ENCODE assay signal across 14 cellular contexts in the genomic region with DNA sequence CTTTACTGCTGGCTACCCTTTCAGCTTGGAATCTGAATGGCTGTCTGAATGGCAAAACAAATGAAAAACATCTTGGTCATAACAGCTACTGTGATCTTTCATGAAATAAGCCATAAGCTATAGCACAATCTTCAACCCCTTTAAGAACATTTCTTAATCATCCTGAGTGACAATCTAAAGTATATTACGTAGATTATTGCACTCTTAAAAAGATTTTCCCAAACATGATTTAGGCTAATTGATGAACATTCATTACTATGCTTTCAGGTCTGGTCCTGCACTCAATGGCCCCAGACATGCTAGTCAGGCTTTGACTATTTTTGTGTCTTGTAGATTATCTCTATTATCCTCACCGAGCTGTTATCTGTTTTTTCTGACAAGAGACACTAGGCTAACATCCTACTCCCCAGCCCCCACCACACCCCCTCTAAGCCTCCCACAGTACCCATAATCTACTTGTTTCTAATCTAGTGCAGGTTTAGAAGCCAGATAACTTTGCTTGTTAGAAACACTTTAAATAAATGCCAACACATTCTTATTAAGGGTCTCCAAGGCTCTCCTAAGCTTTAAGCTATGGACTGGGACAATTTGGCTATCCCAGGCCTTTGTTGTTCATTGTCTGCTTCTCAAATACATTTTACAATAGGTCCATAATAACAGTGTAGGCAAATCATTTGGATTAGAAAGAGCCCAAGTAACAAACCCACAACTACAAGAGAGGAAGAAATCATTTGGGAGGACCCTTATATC. TPM values are rescaled to one million over a fixed set of nuclear protein-coding genes. Genes with fewer than 3 reads are reported as not detected.
A peak's percentile ranks its signal among the peaks of the same experiment; 100 is the strongest.
DNase-seq lines count a peak whose midpoint lies in the region; ATAC-seq and TF ChIP-seq lines count a peak whose summit lies in the region.
"Had no signal": no experiment of that assay in that cellular context is flagged by ENCODE, and none has a peak within 500 bp of the region (broad histone marks: within the 10 kb centered on the region; RNA-seq: fewer than 3 reads in every experiment).

No MANE protein-coding gene starts in this region.

- no peaks in the 10 kb centered on the region for H3K36me3 Mint-ChIP-seq in T-helper 17 cell (ENCODE audit: low read depth)
- no peaks in the 10 kb centered on the region for H3K36me3 Mint-ChIP-seq in glutamatergic neuron (ENCODE audit: unreplicated experiment)

- H3K27me3 Mint-ChIP-seq in T-helper 17 cell, result no peaks in the 10 kb centered on the region
- no peaks in the 10 kb centered on the region for H3K27me3 Mint-ChIP-seq in glutamatergic neuron (ENCODE audit: unreplicated experiment)

- H3K4me1 ChIP-seq in right atrium auricular region, result peaks cover 0 to 55% of the 10 kb centered on the region in 2 donors

- H3K36me3 ChIP-seq in right atrium auricular region (no peaks in the 10 kb centered on the region), H7 (replicated peaks; ENCODE audit: control insufficient read depth, insufficient read depth, low read length) (no peaks in the 10 kb centered on the region)
- H3K36me3 ChIP-seq: upper lobe of left lung had no signal

- TF ChIP-seq CTCF in right atrium auricular region (IDR thresholded peaks at IDR 0.05), result no peak
- no peak for TF ChIP-seq CTCF in glutamatergic neuron (IDR thresholded peaks at IDR 0.05; ENCODE audit: partially characterized antibody, unreplicated experiment)

- no peak overlapping the region for H3K4me3 ChIP-seq in right atrium auricular region
- H3K4me3 ChIP-seq in H7 (ENCODE audit: insufficient read depth, low read depth, low read length), result no peak overlapping the region
- H3K4me3 ChIP-seq: upper lobe of left lung had no signal

- H3K4me1 Mint-ChIP-seq in T-helper 17 cell (peaks cover 51% of the 10 kb centered on the region), glutamatergic neuron (ENCODE audit: low read depth, unreplicated experiment) (peaks cover 32% of the 10 kb centered on the region)

- DNase-seq in right atrium auricular region (ENCODE audit: low spot score) (no peak), left ventricle myocardium superior (no peak), T-helper 17 cell (no peak), glutamatergic neuron (no peak), NCI-H1694 (lab: John Stamatoyannopoulos, UW) (no peak), H7 (no peak), H4 (ENCODE audit: low spot score) (no peak)
- DNase-seq: amniotic stem cell; cortex of kidney; mesenchymal stem cell; NCI-H526; stimulated activated CD4-positive, alpha-beta T cell treated with anti-CD3 and anti-CD28 coated beads, Interleukin-15, amount 100 ng/mL, for 24 hours; upper lobe of left lung had no signal

- H3K27me3 ChIP-seq in right atrium auricular region, result no peaks in the 10 kb centered on the region
- H3K27me3 ChIP-seq in H7 (ENCODE audit: control insufficient read depth, insufficient read depth, low read length), result no peaks in the 10 kb centered on the region
- H3K27me3 ChIP-seq: upper lobe of left lung had no signal

- H3K9me3 ChIP-seq in right atrium auricular region (no peaks in the 10 kb centered on the region), T-helper 17 cell (ENCODE audit: control insufficient read depth, low read length, poor library complexity, severe bottlenecking) (no peaks in the 10 kb centered on the region)
- H3K9me3 ChIP-seq: upper lobe of left lung had no signal

- H3K27ac ChIP-seq in right atrium auricular region, result peak overlapping the region; percentile 3 to 20
- H3K27ac ChIP-seq: upper lobe of left lung had no signal

- ATAC-seq in left ventricle myocardium superior (no peak), T-helper 17 cell (no peak), GM18517 (IDR thresholded peaks at IDR 0.05; ENCODE audit: unreplicated experiment) (no peak)

- H3K4me3 Mint-ChIP-seq in T-helper 17 cell, result no peak overlapping the region
- peak overlapping the region; percentile 13 for H3K4me3 Mint-ChIP-seq in glutamatergic neuron (ENCODE audit: unreplicated experiment)

- peak overlapping the region; percentile 87 for H3K27ac Mint-ChIP-seq in T-helper 17 cell
- H3K27ac Mint-ChIP-seq in glutamatergic neuron (ENCODE audit: unreplicated experiment), result no peak overlapping the region

- intact Hi-C loops in left ventricle myocardium superior (cut with micrococcal nuclease), result no loop called here

- H3K9me3 Mint-ChIP-seq in glutamatergic neuron (ENCODE audit: unreplicated experiment), result peaks cover 9% of the 10 kb centered on the region

RNA-seq across cellular contexts. Expression of a gene that starts 4.2 kb away (rescaled TPM):
- 10 to 100 TPM; 54.8 to 81.1 TPM for total RNA-seq in right atrium auricular region
- 74.8 TPM for total RNA-seq in left ventricle myocardium superior
- total RNA-seq in T-helper 17 cell, result 100 to 1,000 TPM; 108 to 114 TPM
- total RNA-seq in glutamatergic neuron (ENCODE audit: unreplicated experiment), result 134 TPM
- 63.3 and 68.1 TPM in 2 replicates for total RNA-seq in H7 (2014; rRNA removed; shearing (Covaris generic))
- 102 and 113 TPM in 2 replicates for total RNA-seq in H4 (2014; rRNA removed; shearing (Covaris generic))
